Comparison of ENCODE assay signal across 14 cellular contexts in the genomic region with DNA sequence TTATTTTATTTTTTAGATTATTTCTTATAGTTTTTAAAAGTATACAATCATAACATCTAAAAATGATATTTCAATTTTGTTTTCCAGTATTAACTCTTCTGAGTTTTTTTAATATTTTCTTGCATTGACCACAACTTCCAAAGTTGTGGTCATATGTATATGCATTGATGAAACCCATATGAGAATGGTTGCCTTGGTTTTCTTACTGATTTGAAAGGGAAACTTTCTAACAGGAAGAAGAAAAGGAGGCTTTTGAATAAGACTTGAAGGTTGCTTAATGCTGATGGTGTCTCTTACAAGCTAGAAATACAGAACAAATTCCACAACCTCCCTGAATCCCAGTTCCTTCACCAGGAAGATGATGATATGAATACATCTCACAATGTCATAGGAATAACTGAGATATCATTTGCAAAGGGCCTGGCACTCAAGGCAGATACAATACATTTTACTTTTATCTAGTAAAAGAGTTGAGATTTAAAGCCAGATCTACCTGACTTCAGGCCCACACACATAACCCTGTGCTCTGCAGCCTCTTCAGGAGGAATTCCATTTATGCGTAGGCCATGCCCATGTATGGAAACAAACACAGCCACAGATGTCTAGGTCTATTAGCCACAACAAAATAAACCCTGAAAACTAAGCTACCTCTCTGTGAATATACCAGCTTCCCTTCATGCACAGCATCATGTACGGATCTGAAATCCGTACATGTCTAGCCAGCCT.
DNase-seq lines count a peak whose midpoint lies in the region; ATAC-seq and TF ChIP-seq lines count a peak whose summit lies in the region.
"Had no signal": no experiment of that assay in that cellular context is flagged by ENCODE, and none has a peak within 500 bp of the region (broad histone marks: within the 10 kb centered on the region; RNA-seq: fewer than 3 reads in every experiment).

No MANE protein-coding gene starts in this region.

- no TSS peak for BruUV-seq in PC-3 (replicated peaks; lab: Mats Ljungman, UMichigan)

- H3K36me3 Mint-ChIP-seq in activated CD4-positive, alpha-beta T cell treated with anti-CD3 and anti-CD28 coated beads for 36 hours (ENCODE audit: low read depth), result no peaks in the 10 kb centered on the region
- H3K36me3 Mint-ChIP-seq in activated T-helper 17 cell treated with anti-CD3 and anti-CD28 coated beads, Interleukin-2, amount 50 U/mL, for 72 hours (ENCODE audit: low read depth), result no peaks in the 10 kb centered on the region
- H3K36me3 Mint-ChIP-seq in nephron (ENCODE audit: low read depth), result no peaks in the 10 kb centered on the region

- H3K4me1 Mint-ChIP-seq in activated CD4-positive, alpha-beta T cell treated with anti-CD3 and anti-CD28 coated beads for 36 hours, result peaks cover 50% of the 10 kb centered on the region
- H3K4me1 Mint-ChIP-seq in activated T-helper 17 cell treated with anti-CD3 and anti-CD28 coated beads, Interleukin-2, amount 50 U/mL, for 72 hours, result peaks cover 32% of the 10 kb centered on the region
- peaks cover 53% of the 10 kb centered on the region for H3K4me1 Mint-ChIP-seq in nephron

- H3K36me3 ChIP-seq in PC-3 (ENCODE audit: low read depth, low read length) (no peaks in the 10 kb centered on the region), thyroid gland (no peaks in the 10 kb centered on the region)
- H3K36me3 ChIP-seq: neutrophil, uterus had no signal

- CTCF ChIA-PET in activated CD4-positive, alpha-beta T cell treated with anti-CD3 and anti-CD28 coated beads for 36 hours (lab: Charles Lee), result interaction anchor here (0.6 kb wide), 1 partner anchor 239 kb away, joined by 3 read pairs; no protein-coding TSS in a partner anchor
- CTCF ChIA-PET in PC-3 (lab: Charles Lee), result no interaction called here

- H3K27me3 Mint-ChIP-seq in activated CD4-positive, alpha-beta T cell treated with anti-CD3 and anti-CD28 coated beads for 36 hours, result no peaks in the 10 kb centered on the region
- H3K27me3 Mint-ChIP-seq in activated T-helper 17 cell treated with anti-CD3 and anti-CD28 coated beads, Interleukin-2, amount 50 U/mL, for 72 hours, result no peaks in the 10 kb centered on the region
- H3K27me3 Mint-ChIP-seq in nephron (ENCODE audit: low read depth), result no peaks in the 10 kb centered on the region

- H2AFZ ChIP-seq in PC-3 (ENCODE audit: low read length), result no peak overlapping the region

- H3F3A ChIP-seq in PC-3 (ENCODE audit: low read length, unreplicated experiment), result no peaks in the 10 kb centered on the region

- peaks cover 1% of the 10 kb centered on the region for H3K9me3 Mint-ChIP-seq in activated CD4-positive, alpha-beta T cell treated with anti-CD3 and anti-CD28 coated beads for 36 hours (ENCODE audit: low read depth)
- peaks cover 3% of the 10 kb centered on the region for H3K9me3 Mint-ChIP-seq in activated T-helper 17 cell treated with anti-CD3 and anti-CD28 coated beads, Interleukin-2, amount 50 U/mL, for 72 hours
- no peaks in the 10 kb centered on the region for H3K9me3 Mint-ChIP-seq in nephron

- H3K9me2 ChIP-seq in PC-3 (replicated peaks; ENCODE audit: low read length), result no peaks in the 10 kb centered on the region

- TF ChIP-seq POLR2A in thyroid gland (IDR thresholded peaks at IDR 0.05), result no peak

- no peak for DNase-seq in activated CD4-positive, alpha-beta T cell treated with anti-CD3 and anti-CD28 coated beads for 36 hours
- no peak for DNase-seq in activated CD4-positive, alpha-beta T cell treated with anti-CD3 and anti-CD28 coated beads, Interleukin-2, amount 50 U/mL, for 4 hours
- DNase-seq in stimulated activated CD4-positive, alpha-beta T cell treated with anti-CD3 and anti-CD28 coated beads, Interleukin-4, amount 100 ng/mL, for 4 hours, result no peak
- DNase-seq in PC-3 (no peak), thyroid gland (no peak)
- DNase-seq: DMS153, left ventricle myocardium superior, NCI-H2081 treated with DMSO at 0.1 percent for 48 hours, uterus had no signal

- H3K9ac ChIP-seq in PC-3 (ENCODE audit: low read length), result no peak overlapping the region
- H3K9ac ChIP-seq: KMS-11 had no signal

- TF ChIP-seq CTCF in nephron (IDR thresholded peaks at IDR 0.05; ENCODE audit: unreplicated experiment in 3 of 3), result no peak
- no peak for TF ChIP-seq CTCF in PC-3 (conservative IDR thresholded peaks at IDR 0.05; ENCODE audit: low read depth, low read length)
- no peak for TF ChIP-seq CTCF in thyroid gland (IDR thresholded peaks at IDR 0.05)

- no peak overlapping the region for H3K4me2 ChIP-seq in PC-3 (ENCODE audit: low read length)
- H3K4me2 ChIP-seq: KMS-11 had no signal

- no peak for ATAC-seq in activated CD4-positive, alpha-beta T cell treated with anti-CD3 and anti-CD28 coated beads for 36 hours
- ATAC-seq in HG03280 (IDR thresholded peaks at IDR 0.05; ENCODE audit: unreplicated experiment), result peak; percentile 30
- ATAC-seq in activated T-helper 17 cell treated with anti-CD3 and anti-CD28 coated beads, Interleukin-2, amount 50 U/mL, for 72 hours (replicated peaks), result no peak
- no peak for ATAC-seq in PC-3
- ATAC-seq: left ventricle myocardium superior had no signal

- no peaks in the 10 kb centered on the region for H3K9me3 ChIP-seq in PC-3 (ENCODE audit: low read length)
- H3K9me3 ChIP-seq in thyroid gland, result no peaks in the 10 kb centered on the region
- H3K9me3 ChIP-seq: neutrophil, uterus had no signal

- H3K27ac ChIP-seq in PC-3 (ENCODE audit: low read length) (no peak overlapping the region), thyroid gland (no peak overlapping the region)
- H3K27ac ChIP-seq: KMS-11, neutrophil, uterus had no signal

- intact Hi-C loops in activated CD4-positive, alpha-beta T cell treated with anti-CD3 and anti-CD28 coated beads for 36 hours (cut with DNase I, micrococcal nuclease), result no loop called here
- intact Hi-C loops in PC-3 (cut with micrococcal nuclease) (no loop called here), thyroid gland (cut with DNase I) (no loop called here)

- H3K4me3 ChIP-seq in PC-3 (ENCODE audit: low read length), result no peak overlapping the region
- no peak overlapping the region for H3K4me3 ChIP-seq in thyroid gland (replicated peaks in 1 of 3)
- H3K4me3 ChIP-seq: uterus had no signal

- POLR2A ChIA-PET in activated CD4-positive, alpha-beta T cell treated with anti-CD3 and anti-CD28 coated beads for 36 hours (lab: Charles Lee), result no interaction called here
- POLR2A ChIA-PET in PC-3 (lab: Charles Lee; ENCODE audit: unreplicated experiment), result no interaction called here

- WGBS in thyroid gland, 2 donors, result 92 to 94% methylated on average over 3 of the region's 3 CpGs

- H3K4me3 Mint-ChIP-seq in activated CD4-positive, alpha-beta T cell treated with anti-CD3 and anti-CD28 coated beads for 36 hours, result no peak overlapping the region
- H3K4me3 Mint-ChIP-seq in activated T-helper 17 cell treated with anti-CD3 and anti-CD28 coated beads, Interleukin-2, amount 50 U/mL, for 72 hours, result peak overlapping the region; percentile 61
- no peak overlapping the region for H3K4me3 Mint-ChIP-seq in nephron

- no peaks in the 10 kb centered on the region for H4K20me1 ChIP-seq in PC-3 (ENCODE audit: low read length)

- no peaks in the 10 kb centered on the region for H3K79me2 ChIP-seq in PC-3 (ENCODE audit: low read length)

- H3K27me3 ChIP-seq in PC-3 (ENCODE audit: low read length) (no peaks in the 10 kb centered on the region), thyroid gland (no peaks in the 10 kb centered on the region)
- H3K27me3 ChIP-seq: uterus had no signal

- H3K4me1 ChIP-seq in PC-3 (ENCODE audit: insufficient read depth, low read length), result peaks cover 20% of the 10 kb centered on the region
- peaks cover 3 to 18% of the 10 kb centered on the region in 2 donors for H3K4me1 ChIP-seq in thyroid gland
- H3K4me1 ChIP-seq: uterus had no signal

- H3K27ac Mint-ChIP-seq in activated CD4-positive, alpha-beta T cell treated with anti-CD3 and anti-CD28 coated beads for 36 hours, result peak overlapping the region; percentile 78
- peak overlapping the region; percentile 87 for H3K27ac Mint-ChIP-seq in activated T-helper 17 cell treated with anti-CD3 and anti-CD28 coated beads, Interleukin-2, amount 50 U/mL, for 72 hours
- H3K27ac Mint-ChIP-seq in nephron, result peak overlapping the region; percentile 34 to 83 (median 56)
